In the genomic region with DNA sequence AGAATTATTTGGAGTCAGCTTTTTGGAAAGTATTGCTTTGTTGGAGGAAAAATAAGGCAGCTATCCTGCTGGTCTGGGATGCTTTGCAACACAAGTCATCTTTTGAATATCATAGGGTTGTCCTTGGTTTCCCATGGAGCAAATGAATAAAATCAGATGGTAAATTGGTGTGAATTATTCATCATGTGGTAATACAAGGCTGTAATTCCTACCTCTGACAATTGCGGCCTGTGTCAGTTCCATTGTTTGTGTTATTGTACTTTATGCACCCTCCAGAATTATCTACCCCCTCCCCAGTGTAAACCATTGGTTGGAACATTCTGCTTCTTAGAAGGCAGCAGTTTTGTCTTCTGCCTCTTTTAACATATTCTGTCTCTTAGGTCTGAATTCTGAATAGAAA, we compare ENCODE assay signal across 23 cellular contexts.
"Had no signal": no experiment of that assay in that cellular context is flagged by ENCODE, and none has a peak within 500 bp of the region (broad histone marks: within the 10 kb centered on the region; RNA-seq: fewer than 3 reads in every experiment).

No MANE protein-coding gene starts in this region.

- H3K4me1 ChIP-seq: heart right ventricle, lower lobe of right lung, right lobe of liver, upper lobe of left lung had no signal

- DNase-seq: dermis blood vessel endothelial cell; effector memory CD4-positive, alpha-beta T cell; esophagus squamous epithelium; foreskin melanocyte; glutamatergic neuron; heart right ventricle; hippocampal formation; immature natural killer cell; islet precursor cell; left ventricle myocardium superior; lower lobe of right lung; natural killer cell; occipital lobe; ovary; right lobe of liver; stimulated activated CD4-positive, alpha-beta T cell treated with anti-CD3 and anti-CD28 coated beads, Interleukin-15, amount 100 ng/mL, for 24 hours; stimulated activated CD4-positive, alpha-beta T cell treated with anti-CD3 and anti-CD28 coated beads, Interleukin-2, amount 100 ng/mL, for 48 hours; stimulated activated naive CD4-positive, alpha-beta T cell treated with Interleukin-2 at 50 U/mL for 16 hours; substantia nigra; upper lobe of left lung had no signal

- H3K4me3 ChIP-seq: coronary artery, esophagus squamous epithelium, heart right ventricle, lower lobe of right lung, ovary, right lobe of liver, thoracic aorta, tibial nerve, upper lobe of left lung had no signal

- ATAC-seq: heart right ventricle, left ventricle myocardium superior, lower lobe of right lung, natural killer cell, right lobe of liver had no signal

- H3K27ac ChIP-seq: coronary artery, esophagus squamous epithelium, heart right ventricle, lower lobe of right lung, ovary, right lobe of liver, thoracic aorta, tibial nerve, upper lobe of left lung had no signal

- H3K36me3 ChIP-seq: ovary, right lobe of liver, thoracic aorta had no signal

- H3K9me3 ChIP-seq: esophagus squamous epithelium, heart right ventricle, lower lobe of right lung, ovary, right lobe of liver, thoracic aorta, tibial nerve, upper lobe of left lung had no signal
